Comparison of ENCODE assay signal across 1 cellular context in the genomic region with DNA sequence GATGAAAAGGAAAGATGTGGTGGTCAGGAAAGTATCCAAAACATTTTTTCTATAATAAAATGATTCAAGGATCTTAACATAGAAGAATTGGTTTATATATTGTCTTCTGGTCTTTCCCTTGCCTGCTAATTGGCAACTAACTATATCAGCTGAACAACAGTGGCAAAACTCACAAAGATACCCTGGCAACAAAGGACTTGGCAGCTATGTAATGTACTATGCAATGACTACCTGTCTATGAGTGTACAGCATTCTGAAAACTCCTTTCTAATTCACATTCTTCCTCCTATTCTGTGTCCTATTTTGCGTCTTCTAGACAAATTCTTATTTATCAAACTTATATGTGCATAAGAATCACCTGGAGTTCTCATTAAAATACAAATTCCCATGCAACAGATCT.
TF ChIP-seq lines count a peak whose summit lies in the region.

No MANE protein-coding gene starts in this region.

TF ChIP-seq in SK-N-SH treated with all-trans-retinoic acid at 6 μM for 48 hours, 23 proteins besides CTCF, POLR2A, EP300 and RAD21 (continued from another document):
- TF ChIP-seq, protein P1, sequence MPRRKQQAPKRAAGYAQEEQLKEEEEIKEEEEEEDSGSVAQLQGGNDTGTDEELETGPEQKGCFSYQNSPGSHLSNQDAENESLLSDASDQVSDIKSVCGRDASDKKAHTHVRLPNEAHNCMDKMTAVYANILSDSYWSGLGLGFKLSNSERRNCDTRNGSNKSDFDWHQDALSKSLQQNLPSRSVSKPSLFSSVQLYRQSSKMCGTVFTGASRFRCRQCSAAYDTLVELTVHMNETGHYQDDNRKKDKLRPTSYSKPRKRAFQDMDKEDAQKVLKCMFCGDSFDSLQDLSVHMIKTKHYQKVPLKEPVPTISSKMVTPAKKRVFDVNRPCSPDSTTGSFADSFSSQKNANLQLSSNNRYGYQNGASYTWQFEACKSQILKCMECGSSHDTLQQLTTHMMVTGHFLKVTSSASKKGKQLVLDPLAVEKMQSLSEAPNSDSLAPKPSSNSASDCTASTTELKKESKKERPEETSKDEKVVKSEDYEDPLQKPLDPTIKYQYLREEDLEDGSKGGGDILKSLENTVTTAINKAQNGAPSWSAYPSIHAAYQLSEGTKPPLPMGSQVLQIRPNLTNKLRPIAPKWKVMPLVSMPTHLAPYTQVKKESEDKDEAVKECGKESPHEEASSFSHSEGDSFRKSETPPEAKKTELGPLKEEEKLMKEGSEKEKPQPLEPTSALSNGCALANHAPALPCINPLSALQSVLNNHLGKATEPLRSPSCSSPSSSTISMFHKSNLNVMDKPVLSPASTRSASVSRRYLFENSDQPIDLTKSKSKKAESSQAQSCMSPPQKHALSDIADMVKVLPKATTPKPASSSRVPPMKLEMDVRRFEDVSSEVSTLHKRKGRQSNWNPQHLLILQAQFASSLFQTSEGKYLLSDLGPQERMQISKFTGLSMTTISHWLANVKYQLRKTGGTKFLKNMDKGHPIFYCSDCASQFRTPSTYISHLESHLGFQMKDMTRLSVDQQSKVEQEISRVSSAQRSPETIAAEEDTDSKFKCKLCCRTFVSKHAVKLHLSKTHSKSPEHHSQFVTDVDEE (CRISPR knock-in tag; IDR thresholded peaks at IDR 0.05): no peak
